In the genomic region with DNA sequence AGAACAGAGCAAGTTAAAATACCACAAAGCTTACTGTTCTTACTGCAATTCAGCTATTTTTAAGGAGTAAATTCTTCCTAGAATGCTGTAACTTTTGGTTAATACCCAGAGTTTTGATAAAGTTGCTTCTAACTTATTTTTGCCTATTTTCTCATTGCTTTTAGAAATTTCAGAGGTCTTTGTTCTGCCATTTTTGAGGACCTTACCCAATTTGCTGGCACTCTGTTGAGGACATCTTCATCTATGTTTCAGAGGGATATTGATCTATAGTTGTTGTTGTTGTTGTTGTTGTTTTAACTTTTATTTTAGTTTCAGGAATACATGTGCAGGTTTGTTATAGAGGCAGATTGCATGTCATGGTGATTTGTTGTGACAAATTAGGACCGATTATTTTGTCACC, we compare ENCODE assay signal across 8 cellular contexts.
"Had no signal": no experiment of that assay in that cellular context is flagged by ENCODE, and none has a peak within 500 bp of the region (broad histone marks: within the 10 kb centered on the region; RNA-seq: fewer than 3 reads in every experiment).

No MANE protein-coding gene starts in this region.

- H3K4me2 ChIP-seq: KMS-11 had no signal

- H3K4me3 ChIP-seq: K562 had no signal

- H3K27ac Mint-ChIP-seq: IgD-negative memory B cell had no signal

- H3K27me3 Mint-ChIP-seq: IgD-negative memory B cell had no signal

- H3K27ac ChIP-seq: HL-60, KMS-11 had no signal

- FAIRE-seq: HepG2, K562 had no signal

- H3K9ac ChIP-seq: KMS-11 had no signal

- ATAC-seq: HepG2, K562 had no signal

- DNase-seq: IMR-90, KBM-7, KG1 had no signal
